ENCODE assay signal across 19 cellular contexts in the genomic region with DNA sequence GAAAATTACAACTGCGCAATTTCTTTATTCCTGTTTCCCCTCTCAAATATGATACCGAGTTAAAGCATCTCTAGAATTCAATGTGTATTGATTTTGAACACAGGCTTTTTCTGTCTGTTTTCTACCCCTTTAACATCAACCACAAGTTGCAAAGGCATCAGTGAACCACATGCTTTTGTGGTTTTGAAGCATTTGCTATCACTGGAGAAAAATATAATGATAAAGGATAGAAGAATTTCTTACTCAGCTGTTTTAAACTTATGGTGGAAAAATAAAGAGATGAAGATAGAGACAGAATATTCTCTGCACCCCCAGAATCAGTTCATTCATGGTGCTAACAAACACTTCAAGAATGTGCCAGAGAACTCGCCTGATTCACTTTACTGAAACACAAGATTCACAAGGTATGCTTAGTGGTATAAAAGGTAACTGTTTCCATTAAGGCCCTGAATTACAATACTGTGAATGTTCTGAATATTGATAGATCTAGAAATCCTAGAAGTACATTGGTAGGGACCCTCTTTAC. TPM values are rescaled to one million over a fixed set of nuclear protein-coding genes. Genes with fewer than 3 reads are reported as not detected.
A peak's percentile ranks its signal among the peaks of the same experiment; 100 is the strongest.
DNase-seq lines count a peak whose midpoint lies in the region; ATAC-seq and TF ChIP-seq lines count a peak whose summit lies in the region.
"Had no signal": no experiment of that assay in that cellular context is flagged by ENCODE, and none has a peak within 500 bp of the region (broad histone marks: within the 10 kb centered on the region; RNA-seq: fewer than 3 reads in every experiment).

No MANE protein-coding gene starts in this region.

- H3K9me3 ChIP-seq in SK-N-SH (no peaks in the 10 kb centered on the region), smooth muscle cell (replicated peaks; ENCODE audit: low read depth) (no peaks in the 10 kb centered on the region)
- H3K9me3 ChIP-seq: BLaER1 had no signal

- H2AFZ ChIP-seq in SK-N-SH (ENCODE audit: low read depth), result no peak overlapping the region
- H2AFZ ChIP-seq in smooth muscle cell (ENCODE audit: low read depth), result no peak overlapping the region
- H2AFZ ChIP-seq: GM23248 had no signal

- 55% methylated on average over 3 of the region's 3 CpGs for WGBS in SK-N-SH (ENCODE audit: low lambda C conversion rate)
- WGBS in smooth muscle cell (ENCODE audit: low lambda C conversion rate), result 74% methylated on average over 3 of the region's 3 CpGs

- H3K4me3 ChIP-seq in SK-N-SH (ENCODE audit: low read depth in 2 of 2, low read length in 1 of 2) (no peak overlapping the region), smooth muscle cell (no peak overlapping the region)
- H3K4me3 ChIP-seq: BLaER1, GM23248 had no signal

- H3K27me3 ChIP-seq in SK-N-SH (ENCODE audit: insufficient read depth) (no peaks in the 10 kb centered on the region), smooth muscle cell (ENCODE audit: low read depth) (no peaks in the 10 kb centered on the region)
- H3K27me3 ChIP-seq: BLaER1 had no signal

- ATAC-seq in SK-N-SH treated with all-trans-retinoic acid at 6 μM for 48 hours, result no peak
- ATAC-seq: CD8-positive, alpha-beta T cell had no signal

- POLR2A ChIA-PET in SK-N-SH (lab: Yijun Ruan, JAX), result no interaction called here

- H3K27ac ChIP-seq in SK-N-SH (ENCODE audit: low read depth in 2 of 2, low read length in 1 of 2), result no peak overlapping the region
- H3K27ac ChIP-seq in smooth muscle cell (ENCODE audit: low read depth), result no peak overlapping the region
- H3K27ac ChIP-seq: 22Rv1, BLaER1, GM23248 had no signal

- H3K4me2 ChIP-seq in SK-N-SH (no peak overlapping the region), smooth muscle cell (peak overlapping the region; percentile 4)
- H3K4me2 ChIP-seq: BLaER1 had no signal

- H4K20me1 ChIP-seq in SK-N-SH (ENCODE audit: insufficient read depth) (no peaks in the 10 kb centered on the region), smooth muscle cell (ENCODE audit: low read depth) (no peaks in the 10 kb centered on the region)
- H4K20me1 ChIP-seq: BLaER1 had no signal

- no peaks in the 10 kb centered on the region for H3K4me1 ChIP-seq in SK-N-SH (ENCODE audit: control insufficient read depth in 1 of 2, insufficient read depth in 2 of 2, low read depth in 1 of 2, low read length in 1 of 2)
- H3K4me1 ChIP-seq in smooth muscle cell (ENCODE audit: low read depth), result no peaks in the 10 kb centered on the region
- H3K4me1 ChIP-seq: BLaER1 had no signal

- CTCF ChIA-PET in SK-N-SH (lab: Yijun Ruan, JAX), result interaction anchor here (0.6 kb wide), 1 partner anchor 44 kb away, joined by 3 read pairs; no protein-coding TSS in a partner anchor

- no peaks in the 10 kb centered on the region for H3F3A ChIP-seq in SK-N-SH (replicated peaks; ENCODE audit: insufficient read depth)
- H3F3A ChIP-seq in smooth muscle cell (ENCODE audit: low read depth), result no peaks in the 10 kb centered on the region

- no peak for TF ChIP-seq RAD21 in SK-N-SH (IDR thresholded peaks at IDR 0.05; ENCODE audit: low read length)

- no peak for TF ChIP-seq EP300 in SK-N-SH (IDR thresholded peaks at IDR 0.05; ENCODE audit: borderline replicate concordance in 1 of 2, low read depth in 1 of 2, low read length in 1 of 2)

- H3K36me3 ChIP-seq in SK-N-SH (replicated peaks in 1 of 2; ENCODE audit: control insufficient read depth in 1 of 2, insufficient read depth in 2 of 2, low read length in 1 of 2) (no peaks in the 10 kb centered on the region), smooth muscle cell (ENCODE audit: low read depth) (no peaks in the 10 kb centered on the region)
- H3K36me3 ChIP-seq: BLaER1 had no signal

- no peaks in the 10 kb centered on the region for H3K9me2 ChIP-seq in SK-N-SH

- TF ChIP-seq CTCF in SK-N-SH (IDR thresholded peaks at IDR 0.05), result no peak
- no peak for TF ChIP-seq CTCF in smooth muscle cell (IDR thresholded peaks at IDR 0.05; ENCODE audit: borderline replicate concordance, insufficient read depth, poor library complexity, severe bottlenecking)

- H3K9ac ChIP-seq in SK-N-SH, result no peak overlapping the region
- no peak overlapping the region for H3K9ac ChIP-seq in smooth muscle cell (ENCODE audit: low read depth)
- H3K9ac ChIP-seq: BLaER1, GM23248 had no signal

- DNase-seq in SK-N-SH (no peak), astrocyte of the hippocampus (ENCODE audit: low read depth, low spot score) (peak; percentile 58), iris pigment epithelial cell (ENCODE audit: low read depth) (peak; percentile 52), smooth muscle cell (lab: John Stamatoyannopoulos, UW; ENCODE audit: unreplicated experiment) (no peak), GDM1 (lab: John Stamatoyannopoulos, UW) (no peak), GOT3 (lab: John Stamatoyannopoulos, UW) (no peak)
- no peak for DNase-seq in activated naive CD4-positive, alpha-beta T cell treated with Interleukin-2 at 50 U/mL for 16 hours
- DNase-seq: CD8-positive, alpha-beta T cell; GF-D8; GM23248; NCI-H1105 treated with DMSO at 0.1 percent for 48 hours; NCI-H1694 treated with DMSO at 0.1 percent for 48 hours; NCI-H446; NCI-H69; SHP77 had no signal

- H3K79me2 ChIP-seq in SK-N-SH (ENCODE audit: insufficient read depth) (no peaks in the 10 kb centered on the region), smooth muscle cell (ENCODE audit: low read depth) (no peaks in the 10 kb centered on the region)

TF ChIP-seq in SK-N-SH, 30 proteins besides CTCF, POLR2A, EP300 and RAD21:
- TF ChIP-seq JUND (IDR thresholded peaks at IDR 0.05) (no peak), TCF12 (IDR thresholded peaks at IDR 0.05) (peak; percentile 12; the same call in 1 of the 2 replicates), POLR2AphosphoS5 (IDR thresholded peaks at IDR 0.05; ENCODE audit: low read depth, low read length) (no peak), MEF2A (IDR thresholded peaks at IDR 0.05; ENCODE audit: borderline replicate concordance, low read depth) (no peak), NRF1 (IDR thresholded peaks at IDR 0.05; ENCODE audit: low read depth, low read length) (no peak)
- TF ChIP-seq, protein P1, sequence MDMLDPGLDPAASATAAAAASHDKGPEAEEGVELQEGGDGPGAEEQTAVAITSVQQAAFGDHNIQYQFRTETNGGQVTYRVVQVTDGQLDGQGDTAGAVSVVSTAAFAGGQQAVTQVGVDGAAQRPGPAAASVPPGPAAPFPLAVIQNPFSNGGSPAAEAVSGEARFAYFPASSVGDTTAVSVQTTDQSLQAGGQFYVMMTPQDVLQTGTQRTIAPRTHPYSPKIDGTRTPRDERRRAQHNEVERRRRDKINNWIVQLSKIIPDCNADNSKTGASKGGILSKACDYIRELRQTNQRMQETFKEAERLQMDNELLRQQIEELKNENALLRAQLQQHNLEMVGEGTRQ (IDR thresholded peaks at IDR 0.05; ENCODE audit: borderline replicate concordance, low read depth, low read length), result no peak
- TF ChIP-seq, protein P2, sequence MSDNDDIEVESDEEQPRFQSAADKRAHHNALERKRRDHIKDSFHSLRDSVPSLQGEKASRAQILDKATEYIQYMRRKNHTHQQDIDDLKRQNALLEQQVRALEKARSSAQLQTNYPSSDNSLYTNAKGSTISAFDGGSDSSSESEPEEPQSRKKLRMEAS (IDR thresholded peaks at IDR 0.05; ENCODE audit: low read depth), result 0 out of 2 replicates have a peak, but pooled peaks have one; percentile 23

TF ChIP-seq in SK-N-SH treated with all-trans-retinoic acid at 6 μM for 48 hours, 23 proteins besides CTCF, POLR2A, EP300 and RAD21:
- TF ChIP-seq SNAI2 (CRISPR knock-in tag; IDR thresholded peaks at IDR 0.05), result no peak
- no peak for TF ChIP-seq ZFP3 (CRISPR knock-in tag; IDR thresholded peaks at IDR 0.05)
- TF ChIP-seq, protein P3, sequence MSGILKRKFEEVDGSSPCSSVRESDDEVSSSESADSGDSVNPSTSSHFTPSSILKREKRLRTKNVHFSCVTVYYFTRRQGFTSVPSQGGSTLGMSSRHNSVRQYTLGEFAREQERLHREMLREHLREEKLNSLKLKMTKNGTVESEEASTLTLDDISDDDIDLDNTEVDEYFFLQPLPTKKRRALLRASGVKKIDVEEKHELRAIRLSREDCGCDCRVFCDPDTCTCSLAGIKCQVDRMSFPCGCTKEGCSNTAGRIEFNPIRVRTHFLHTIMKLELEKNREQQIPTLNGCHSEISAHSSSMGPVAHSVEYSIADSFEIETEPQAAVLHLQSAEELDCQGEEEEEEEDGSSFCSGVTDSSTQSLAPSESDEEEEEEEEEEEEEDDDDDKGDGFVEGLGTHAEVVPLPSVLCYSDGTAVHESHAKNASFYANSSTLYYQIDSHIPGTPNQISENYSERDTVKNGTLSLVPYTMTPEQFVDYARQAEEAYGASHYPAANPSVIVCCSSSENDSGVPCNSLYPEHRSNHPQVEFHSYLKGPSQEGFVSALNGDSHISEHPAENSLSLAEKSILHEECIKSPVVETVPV (CRISPR knock-in tag; IDR thresholded peaks at IDR 0.05), result no peak
- no peak for TF ChIP-seq ZC3H10 (CRISPR knock-in tag; IDR thresholded peaks at IDR 0.05)
- TF ChIP-seq ZNF8 (CRISPR knock-in tag; IDR thresholded peaks at IDR 0.05), result no peak
- no peak for TF ChIP-seq PPARA (CRISPR knock-in tag; IDR thresholded peaks at IDR 0.05; ENCODE audit: borderline replicate concordance)
- no peak for TF ChIP-seq CSDC2 (CRISPR knock-in tag; IDR thresholded peaks at IDR 0.05)
- no peak for TF ChIP-seq BACH2 (CRISPR knock-in tag; IDR thresholded peaks at IDR 0.05; ENCODE audit: borderline replicate concordance)

RNA-seq across cellular contexts. Expression of a gene that starts 9.5 kb away (rescaled TPM):
- polyA plus RNA-seq in SK-N-SH (2012; rRNA removed) (not detected in 2 replicates), smooth muscle cell (19.5 and 21.0 TPM in 2 replicates)
- polyA plus RNA-seq in SK-N-SH (2012; cell fraction: cytosol; rRNA removed), result not detected in 2 replicates
- polyA plus RNA-seq in SK-N-SH (2012; cell fraction: nucleus; rRNA removed), result not detected in 2 replicates
- total RNA-seq in smooth muscle cell, result 38.5 and 43.1 TPM in 2 replicates
- total RNA-seq: GM23248, HT-29 had no signal

RNA-seq across cellular contexts. Expression of a gene that starts 30.5 kb away (rescaled TPM):
- polyA plus RNA-seq in SK-N-SH (2012; rRNA removed) (not detected in 2 replicates), smooth muscle cell (1.0 and 1.2 TPM in 2 replicates)
- not detected in 2 replicates for polyA plus RNA-seq in SK-N-SH (2012; cell fraction: cytosol; rRNA removed)
- polyA plus RNA-seq in SK-N-SH (2012; cell fraction: nucleus; rRNA removed), result not detected in 2 replicates
- 0.27 TPM in 2 replicates for total RNA-seq in smooth muscle cell
- total RNA-seq: CD8-positive, alpha-beta T cell; GM23248; HT-29 had no signal
- polyA plus RNA-seq: GM23248 had no signal

Comparison
In these comparisons a context has a peak if more than half of its experiments do, and no peak if none do; other contexts are left out.
1. DNase-seq: peak in astrocyte of the hippocampus (single experiment) and iris pigment epithelial cell (single experiment); none in SK-N-SH (single experiment), smooth muscle cell (single experiment), GDM1 (single experiment), activated naive CD4-positive, alpha-beta T cell treated with Interleukin-2 at 50 U/mL for 16 hours (single experiment) and GOT3 (single experiment).
2. RNA of a gene that starts 9.5 kb away (polyA plus RNA-seq): 19.5 to 21.0 TPM in smooth muscle cell; not detected in SK-N-SH; every median in the first group is over 10 times any median in the second.